Comparison of ENCODE assay signal across 8 cellular contexts in genomic region chr6:163667372-163668060, GRCh38.
DNase-seq lines count a peak whose midpoint lies in the region; ATAC-seq and TF ChIP-seq lines count a peak whose summit lies in the region.

No MANE protein-coding gene starts in this region.

- peaks cover 3% of the 10 kb centered on the region for H3K27me3 Mint-ChIP-seq in CD8-positive, alpha-beta T cell (ENCODE audit: low read depth)
- H3K27me3 Mint-ChIP-seq in neural progenitor cell (ENCODE audit: insufficient read depth, low read depth): no peaks in the 10 kb centered on the region
- no peaks in the 10 kb centered on the region for H3K27me3 Mint-ChIP-seq in activated CD4-positive, alpha-beta T cell treated with anti-CD3 and anti-CD28 coated beads, Interleukin-2, amount 10 ng/mL, durations not matched to agents 7 days and 5 days

- DNase-seq in CD8-positive, alpha-beta T cell: peak in 2 of 7 experiments; percentile 4 to 11
- DNase-seq in adipocyte (ENCODE audit: low read depth): peak; percentile 14
- DNase-seq in neural progenitor cell (ENCODE audit: low spot score): no peak
- DNase-seq in NCI-H2081 treated with DMSO at 0.1 percent for 48 hours (lab: John Stamatoyannopoulos, UW): no peak
- no peak for DNase-seq in ovary
- no peak for DNase-seq in activated CD4-positive, alpha-beta T cell treated with anti-CD3 and anti-CD28 coated beads, Interleukin-2, amount 10 ng/mL, durations not matched to agents 7 days and 5 days

- H3K9me3 Mint-ChIP-seq in CD8-positive, alpha-beta T cell: no peaks in the 10 kb centered on the region
- peaks cover 3% of the 10 kb centered on the region for H3K9me3 Mint-ChIP-seq in neural progenitor cell
- no peaks in the 10 kb centered on the region for H3K9me3 Mint-ChIP-seq in activated CD4-positive, alpha-beta T cell treated with anti-CD3 and anti-CD28 coated beads, Interleukin-2, amount 10 ng/mL, durations not matched to agents 7 days and 5 days

- CTCF ChIA-PET in CD8-positive, alpha-beta T cell (lab: Charles Lee): no interaction called here
- CTCF ChIA-PET in activated CD4-positive, alpha-beta T cell treated with anti-CD3 and anti-CD28 coated beads, Interleukin-2, amount 10 ng/mL, durations not matched to agents 7 days and 5 days (lab: Charles Lee): interaction anchor here (0.6 to 1.4 kb wide), 2 partner anchors 31 to 1326 kb away, joined by 3 to 4 read pairs; no protein-coding TSS in a partner anchor

- H3K4me1 ChIP-seq in CD8-positive, alpha-beta T cell (ENCODE audit: insufficient read depth, low read length): peaks cover 13% of the 10 kb centered on the region
- peaks cover 8% of the 10 kb centered on the region for H3K4me1 ChIP-seq in adipocyte (ENCODE audit: control insufficient read depth, insufficient read depth, low read length)
- H3K4me1 ChIP-seq in neural progenitor cell: peaks cover 11% of the 10 kb centered on the region
- H3K4me1 ChIP-seq in ovary (ENCODE audit: insufficient read depth): no peaks in the 10 kb centered on the region

- H3K36me3 ChIP-seq in CD8-positive, alpha-beta T cell (ENCODE audit: insufficient read depth, low read length): no peaks in the 10 kb centered on the region
- H3K36me3 ChIP-seq in adipocyte (ENCODE audit: control insufficient read depth, insufficient read depth, low read length, severe bottlenecking) (no peaks in the 10 kb centered on the region), neural progenitor cell (no peaks in the 10 kb centered on the region), ovary (no peaks in the 10 kb centered on the region)

- H3K27ac ChIP-seq in CD8-positive, alpha-beta T cell (ENCODE audit: low read depth, low read length): no peak overlapping the region
- H3K27ac ChIP-seq in neural progenitor cell (no peak overlapping the region), ovary (no peak overlapping the region)

- peaks cover 15% of the 10 kb centered on the region for H3K4me1 Mint-ChIP-seq in CD8-positive, alpha-beta T cell (ENCODE audit: low read depth)
- peaks cover 14% of the 10 kb centered on the region for H3K4me1 Mint-ChIP-seq in neural progenitor cell
- H3K4me1 Mint-ChIP-seq in activated CD4-positive, alpha-beta T cell treated with anti-CD3 and anti-CD28 coated beads, Interleukin-2, amount 10 ng/mL, durations not matched to agents 7 days and 5 days: peaks cover 12% of the 10 kb centered on the region

- H3F3A ChIP-seq in neural progenitor cell (ENCODE audit: low read depth): peaks cover 8% of the 10 kb centered on the region

- no peak overlapping the region for H3K4me2 ChIP-seq in neural progenitor cell

- no peak overlapping the region for H2AFZ ChIP-seq in neural progenitor cell (replicated peaks)

- no peaks in the 10 kb centered on the region for H3K27me3 ChIP-seq in CD8-positive, alpha-beta T cell (ENCODE audit: insufficient read depth, low read length)
- H3K27me3 ChIP-seq in adipocyte (replicated peaks; ENCODE audit: control insufficient read depth, insufficient read depth, low read length) (no peaks in the 10 kb centered on the region), neural progenitor cell (no peaks in the 10 kb centered on the region), ovary (no peaks in the 10 kb centered on the region)

- H4K20me1 ChIP-seq in neural progenitor cell (ENCODE audit: low read depth): no peaks in the 10 kb centered on the region

- H3K79me2 ChIP-seq in neural progenitor cell (ENCODE audit: low read depth): no peaks in the 10 kb centered on the region

- H3K27ac Mint-ChIP-seq in CD8-positive, alpha-beta T cell: peak overlapping the region; percentile 64
- peak overlapping the region; percentile 78 for H3K27ac Mint-ChIP-seq in neural progenitor cell
- H3K27ac Mint-ChIP-seq in activated CD4-positive, alpha-beta T cell treated with anti-CD3 and anti-CD28 coated beads, Interleukin-2, amount 10 ng/mL, durations not matched to agents 7 days and 5 days: no peak overlapping the region

- TF ChIP-seq POLR2A in ovary (IDR thresholded peaks at IDR 0.05): no peak

- TF ChIP-seq CTCF in CD8-positive, alpha-beta T cell (IDR thresholded peaks at IDR 0.05): no peak
- TF ChIP-seq CTCF in neural progenitor cell (IDR thresholded peaks at IDR 0.05) (no peak), ovary (IDR thresholded peaks at IDR 0.05) (no peak)

- ATAC-seq in CD8-positive, alpha-beta T cell: peak; percentile 29
- peak; percentile 97 for ATAC-seq in GM19467 (IDR thresholded peaks at IDR 0.05; ENCODE audit: unreplicated experiment)
- ATAC-seq in HG03469 (IDR thresholded peaks at IDR 0.05; ENCODE audit: unreplicated experiment): peak; percentile 97

- peak overlapping the region; percentile 60 for H3K4me3 Mint-ChIP-seq in CD8-positive, alpha-beta T cell
- no peak overlapping the region for H3K4me3 Mint-ChIP-seq in neural progenitor cell
- H3K4me3 Mint-ChIP-seq in activated CD4-positive, alpha-beta T cell treated with anti-CD3 and anti-CD28 coated beads, Interleukin-2, amount 10 ng/mL, durations not matched to agents 7 days and 5 days: no peak overlapping the region

- H3K4me3 ChIP-seq in CD8-positive, alpha-beta T cell (ENCODE audit: low read depth, low read length): no peak overlapping the region
- no peak overlapping the region for H3K4me3 ChIP-seq in adipocyte (ENCODE audit: low read length)
- no peak overlapping the region for H3K4me3 ChIP-seq in neural progenitor cell
- no peak overlapping the region for H3K4me3 ChIP-seq in ovary

- H3K9me3 ChIP-seq in CD8-positive, alpha-beta T cell (ENCODE audit: low read length): no peaks in the 10 kb centered on the region
- H3K9me3 ChIP-seq in adipocyte (ENCODE audit: control insufficient read depth, low read length) (no peaks in the 10 kb centered on the region), neural progenitor cell (ENCODE audit: low read depth) (no peaks in the 10 kb centered on the region), ovary (no peaks in the 10 kb centered on the region)

- no peak overlapping the region for H3K9ac ChIP-seq in adipocyte (ENCODE audit: low read length)
- H3K9ac ChIP-seq in neural progenitor cell: no peak overlapping the region

- no peaks in the 10 kb centered on the region for H3K36me3 Mint-ChIP-seq in CD8-positive, alpha-beta T cell
- no peaks in the 10 kb centered on the region for H3K36me3 Mint-ChIP-seq in neural progenitor cell
- H3K36me3 Mint-ChIP-seq in activated CD4-positive, alpha-beta T cell treated with anti-CD3 and anti-CD28 coated beads, Interleukin-2, amount 10 ng/mL, durations not matched to agents 7 days and 5 days (ENCODE audit: low read depth): no peaks in the 10 kb centered on the region

- POLR2A ChIA-PET in CD8-positive, alpha-beta T cell (lab: Charles Lee): interaction anchor here (0.9 kb wide), 1 partner anchor 9 kb away, joined by 3 read pairs; no protein-coding TSS in a partner anchor
- POLR2A ChIA-PET in activated CD4-positive, alpha-beta T cell treated with anti-CD3 and anti-CD28 coated beads, Interleukin-2, amount 10 ng/mL, durations not matched to agents 7 days and 5 days (lab: Charles Lee): no interaction called here

- no peak for TF ChIP-seq EP300 in ovary (IDR thresholded peaks at IDR 0.05)

- 63 to 77% (median 75%) methylated on average over 13 of the region's 13 CpGs for WGBS in ovary, 3 donors

- intact Hi-C loops in CD8-positive, alpha-beta T cell (cut with DNase I, micrococcal nuclease): no loop called here
- intact Hi-C loops in ovary (cut with DNase I): no loop called here

Comparison
In these comparisons a context has a peak if more than half of its experiments do, and no peak if none do; other contexts are left out.
1. ATAC-seq: peak in every context shown above with its lines; median percentile 97 in GM19467; 97 in HG03469; 29 in CD8-positive, alpha-beta T cell.